23 cellular contexts compared by ENCODE assay signal in genomic region chr1:5985250-5985649, GRCh38. TPM values are rescaled to one million over a fixed set of nuclear protein-coding genes. Genes with fewer than 3 reads are reported as not detected.
A peak's percentile ranks its signal among the peaks of the same experiment; 100 is the strongest.
DNase-seq lines count a peak whose midpoint lies in the region; ATAC-seq, FAIRE-seq and TF ChIP-seq lines count a peak whose summit lies in the region.
"Had no signal": no experiment of that assay in that cellular context is flagged by ENCODE, and none has a peak within 500 bp of the region (broad histone marks: within the 10 kb centered on the region; RNA-seq: fewer than 3 reads in every experiment).

No MANE protein-coding gene starts in this region.

- no peak overlapping the region for H3K27ac ChIP-seq in heart right ventricle
- H3K27ac ChIP-seq in VCaP, result peak overlapping the region; percentile 19
- no peak overlapping the region for H3K27ac ChIP-seq in H1 (ENCODE audit: low read depth, low read length)
- H3K27ac ChIP-seq in temporal lobe (ENCODE audit: low read depth, low read length), result peak overlapping the region; percentile 48

- no peak overlapping the region for H3K23ac ChIP-seq in H1 (ENCODE audit: insufficient read length)

- no peak overlapping the region for H2BK20ac ChIP-seq in H1 (ENCODE audit: low read length)

- H2BK12ac ChIP-seq in H1 (ENCODE audit: low read depth, low read length), result no peak overlapping the region

- H3K4me1 ChIP-seq in heart right ventricle (peaks cover 0 to 9% (median 0%) of the 10 kb centered on the region in 9 donors), H1 (replicated peaks in 1 of 4; ENCODE audit: control insufficient read depth in 3 of 4, insufficient read depth in 4 of 4, low read length in 3 of 4) (peaks cover 6 to 8% (median 6%) of the 10 kb centered on the region in 4 experiments; a peak in 6 of 7 replicates)

- H3K27me3 ChIP-seq in heart right ventricle (no peaks in the 10 kb centered on the region), H1 (replicated peaks in 1 of 4; ENCODE audit: control insufficient read depth in 3 of 4, extremely low read depth in 1 of 4, insufficient read depth in 3 of 4, low read length in 3 of 4) (no peaks in the 10 kb centered on the region; a peak in 1 of 7 replicates)

- POLR2A ChIA-PET in H1 (lab: Charles Lee; ENCODE audit: partially characterized antibody), result no interaction called here

- peak overlapping the region; percentile 31; the same call in 1 of the 2 replicates for H4K8ac ChIP-seq in H1 (ENCODE audit: extremely low read depth, insufficient read depth, low read length)

- H2BK5ac ChIP-seq in H1 (ENCODE audit: low read depth, low read length), result no peak overlapping the region

- H4K5ac ChIP-seq in H1 (ENCODE audit: insufficient read length, low read depth, low read length), result no peak overlapping the region

- no peak overlapping the region for H3K4me2 ChIP-seq in H1 (ENCODE audit: insufficient read depth in 1 of 2, low read depth in 2 of 2, low read length in 2 of 2)
- H3K4me2 ChIP-seq: GM23338 had no signal

- no peaks in the 10 kb centered on the region for H3K9me3 ChIP-seq in heart right ventricle
- no peaks in the 10 kb centered on the region for H3K9me3 ChIP-seq in H1 (ENCODE audit: insufficient read depth in 2 of 2, low read depth in 1 of 2, low read length in 1 of 2)
- H3K9me3 ChIP-seq: HAP-1 had no signal

- whole genome bisulfite sequencing in heart right ventricle, 2 donors, result 89 to 98% methylated on average over 11 of the region's 11 CpGs
- WGBS in H1 (ENCODE audit: extremely low coverage in 1 of 2, insufficient coverage in 1 of 2, insufficient read length in 1 of 2, insufficient replicate concordance in 2 of 2, low coverage in 1 of 2, low lambda C conversion rate in 2 of 2, missing lambda C conversion rate in 1 of 2), 2 experiments, result 89% methylated on average over 11 of the region's 11 CpGs; no CpG with 5 or more reads in 1 of the 2 experiments

- ATAC-seq in Right ventricle myocardium inferior (no peak), heart right ventricle (no peak)
- ATAC-seq: GM23338, PC-3 had no signal

- FAIRE-seq in H1 (lab: Jason Lieb, UNC), result no peak
- FAIRE-seq: G401.6 had no signal

- H3K56ac ChIP-seq in H1 (replicated peaks; ENCODE audit: insufficient read length, low read depth, low read length), result no peak overlapping the region

- no peak for TF ChIP-seq EP300 in H1 (IDR thresholded peaks at IDR 0.05; ENCODE audit: borderline replicate concordance in 1 of 2, low read depth in 2 of 2, low read length in 2 of 2)

- TF ChIP-seq POLR2A in H1 (IDR thresholded peaks at IDR 0.05; ENCODE audit: control extremely low read depth in 1 of 2, low read depth in 2 of 2, low read length in 2 of 2), result no peak

- no peak overlapping the region for H3K14ac ChIP-seq in H1 (ENCODE audit: insufficient read length)

- peaks cover 0 to 8% of the 10 kb centered on the region in 2 experiments for H4K20me1 ChIP-seq in H1 (replicated peaks in 1 of 2; ENCODE audit: control insufficient read depth in 1 of 2, insufficient read depth in 2 of 2, low read length in 2 of 2)

- H3K79me1 ChIP-seq in H1 (ENCODE audit: low read depth, low read length), result peaks cover 4% of the 10 kb centered on the region; the same call in 1 of the 2 replicates

- DNase-seq in Right ventricle myocardium inferior (ENCODE audit: missing footprints), result peak; percentile 39
- DNase-seq in heart right ventricle, result no peak
- no peak for DNase-seq in H1 (ENCODE audit: low read depth in 1 of 2, low spot score in 2 of 2)
- no peak for DNase-seq in stimulated activated naive CD4-positive, alpha-beta T cell (lab: John Stamatoyannopoulos, UW)
- DNase-seq in DMS79 treated with DMSO at 0.1 percent for 48 hours (lab: John Stamatoyannopoulos, UW), result no peak
- DNase-seq in DMS114 treated with DMSO at 0.1 percent for 48 hours (lab: John Stamatoyannopoulos, UW; ENCODE audit: unreplicated experiment), result no peak
- DNase-seq: 8988T; KBM-7; MV-4-11; NCI-H1105 treated with DMSO at 0.1 percent for 48 hours; NCI-H146; NCI-H1930; NCI-H446 treated with DMSO at 0.1 percent for 48 hours; NCI-H526; NCI-H82; NK-92 treated with Interleukin-12 subunit alpha and Interleukin-12 subunit beta, amount 100 ng/mL, for 24 hours; PC-3; SHP77 had no signal

- H3K18ac ChIP-seq in H1 (ENCODE audit: extremely low read depth, low read length), result no peak overlapping the region

- H4K91ac ChIP-seq in H1 (replicated peaks; ENCODE audit: insufficient read length, low read length), result no peak overlapping the region

- H2AK5ac ChIP-seq in H1 (ENCODE audit: low read depth, low read length), result no peak overlapping the region

- no peak overlapping the region for H3K9ac ChIP-seq in H1 (replicated peaks in 1 of 4; ENCODE audit: extremely low read depth in 1 of 4, low read depth in 3 of 4, low read length in 3 of 4)

- TF ChIP-seq CTCF in heart right ventricle (IDR thresholded peaks at IDR 0.05) (no peak), VCaP (conservative IDR thresholded peaks at IDR 0.05) (no peak), H1 (IDR thresholded peaks at IDR 0.05; ENCODE audit: control extremely low read depth in 1 of 3, insufficient read depth in 1 of 3, low read depth in 1 of 3, low read length in 3 of 3) (no peak)

- no peak overlapping the region for H2BK120ac ChIP-seq in H1 (replicated peaks; ENCODE audit: low read depth, low read length)

- no peak overlapping the region for H3K4me3 ChIP-seq in heart right ventricle
- H3K4me3 ChIP-seq in H1 (ENCODE audit: extremely low read depth in 1 of 4, insufficient read depth in 2 of 4, low read depth in 3 of 4, low read length in 4 of 4), result no peak overlapping the region
- H3K4me3 ChIP-seq: GM23338, HAP-1 had no signal

- intact Hi-C loops in Right ventricle myocardium inferior (cut with DNase I) (no loop called here), heart right ventricle (cut with DNase I) (no loop called here)

- peaks cover 0 to 5% of the 10 kb centered on the region in 2 experiments; a peak in 2 of 4 replicates for H3K79me2 ChIP-seq in H1 (ENCODE audit: control insufficient read depth in 1 of 2, insufficient read depth in 2 of 2, low read length in 2 of 2)

- H3K4ac ChIP-seq in H1 (replicated peaks; ENCODE audit: insufficient read length, low read depth, low read length), result no peak overlapping the region

- H3K36me3 ChIP-seq in heart right ventricle, result peaks cover 0 to 39% (median 0%) of the 10 kb centered on the region in 9 donors
- H3K36me3 ChIP-seq in H1 (ENCODE audit: control insufficient read depth in 2 of 4, insufficient read depth in 4 of 4, low read length in 3 of 4), result no peaks in the 10 kb centered on the region
- H3K36me3 ChIP-seq: HAP-1 had no signal

- CTCF ChIA-PET in H1 (lab: Charles Lee; ENCODE audit: partially characterized antibody), result interaction anchor here (1.0 to 1.3 kb wide), 3 partner anchors 11 to 49 kb away, joined by 3 read pairs; no protein-coding TSS in a partner anchor

- TF ChIP-seq RAD21 in H1 (IDR thresholded peaks at IDR 0.05 in 1 of 2, conservative IDR thresholded peaks at IDR 0.05 in 1 of 2; ENCODE audit: low read depth in 2 of 2, low read length in 2 of 2), result no peak

- no peak overlapping the region for H2AFZ ChIP-seq in H1 (ENCODE audit: low read length)
- H2AFZ ChIP-seq: GM23338 had no signal

- peaks cover 2% of the 10 kb centered on the region; the same call in 1 of the 2 replicates for H3K23me2 ChIP-seq in H1 (ENCODE audit: low read depth, low read length)

- no peak overlapping the region for H2BK15ac ChIP-seq in H1 (ENCODE audit: low read length)

TF ChIP-seq in H1, 55 proteins besides CTCF, POLR2A, EP300 and RAD21:
- TF ChIP-seq BCL11A (IDR thresholded peaks at IDR 0.05; ENCODE audit: low read depth in 2 of 2, low read length in 2 of 2) (no peak), ASH2L (IDR thresholded peaks at IDR 0.05; ENCODE audit: low read length) (no peak)
TF ChIP-seq in H1: peak in this region for 0.

RNA-seq across cellular contexts. Expression of gene NPHP4, which starts 7.0 kb away (rescaled TPM):
- total RNA-seq in Right ventricle myocardium inferior, result 4.8 TPM
- 1 to 10 TPM; 2.4 to 5.7 (median 3.3) TPM for total RNA-seq in heart right ventricle
- 1 to 10 TPM; 2.4 to 3.8 TPM for polyA plus RNA-seq in heart right ventricle
- total RNA-seq in H1 (2021; fragmentation: NEBNext Ultra II Directional; extraction: Animal tissue kit (Norgen Biotek cat#: 25700)), result 13.6 and 14.0 TPM in 2 replicates
- 5.8 and 10.3 TPM in 2 replicates for polyA plus RNA-seq in H1 (2011; rRNA removed)
- polyA plus RNA-seq in H1 (2011; cell fraction: cytosol; rRNA removed), result 7.2 TPM
- polyA plus RNA-seq in H1 (2011; cell fraction: nucleus; rRNA removed), result 37.6 TPM
- polyA plus RNA-seq in H1 (2012, experiment 1 of 2), result 8.5 to 11.5 TPM (median 11.0 TPM) in 4 replicates
- polyA plus RNA-seq in H1 (2012, experiment 2 of 2), result 5.8 TPM
- 4.3 TPM for polyA plus RNA-seq in H1 (2013, experiment 1 of 2)
- 3.9 TPM for polyA plus RNA-seq in H1 (2013, experiment 2 of 2)
- polyA minus RNA-seq in H1 (2011; rRNA and poly(A)+ RNA removed), result 8.3 and 8.4 TPM in 2 replicates
- polyA minus RNA-seq in H1 (2011; cell fraction: cytosol; rRNA and poly(A)+ RNA removed), result 8.1 TPM
- 17.8 TPM for polyA minus RNA-seq in H1 (2011; cell fraction: nucleus; rRNA and poly(A)+ RNA removed)
- 6.9 TPM for total RNA-seq in temporal lobe

Comparison
In these comparisons a context has a peak if more than half of its experiments do, and no peak if none do; other contexts are left out.
1. H3K27ac ChIP-seq: peak in VCaP (single experiment) and temporal lobe (single experiment); none in heart right ventricle (0 of 10) and H1 (single experiment).